In genomic region chr6:16128759-16129622, GRCh38 we compare ENCODE assay signal across 1 cellular context.
TF ChIP-seq lines count a peak whose summit lies in the region.

TSS of gene MYLIP (plus strand) at chr6:16129086. CDS start at chr6:16129323, 237 bp downstream.

TF ChIP-seq in K562, 482 proteins besides CTCF, POLR2A, EP300 and RAD21 (continued from another document and continues in another):
- TF ChIP-seq ATF6 (CRISPR knock-in tag; IDR thresholded peaks at IDR 0.05): 0 out of 2 replicates have a peak, but pooled peaks have one; percentile 51
- TF ChIP-seq TFE3 (CRISPR knock-in tag; IDR thresholded peaks at IDR 0.05): peak; percentile 26
- TF ChIP-seq MEIS2 (IDR thresholded peaks at IDR 0.05; ENCODE audit: partially characterized antibody): no peak
- TF ChIP-seq PHB (CRISPR knock-in tag; IDR thresholded peaks at IDR 0.05): peak; percentile 99
- TF ChIP-seq BHLHE40 (IDR thresholded peaks at IDR 0.05; ENCODE audit: low read length): peak; percentile 46; the same call in 1 of the 2 replicates
- TF ChIP-seq NCOA2 (IDR thresholded peaks at IDR 0.05; ENCODE audit: partially characterized antibody in 2 of 2): no peak
- TF ChIP-seq HEY1 (CRISPR knock-in tag; IDR thresholded peaks at IDR 0.05; ENCODE audit: borderline replicate concordance): peak; percentile 86; the same call in 1 of the 2 replicates
- TF ChIP-seq PML (IDR thresholded peaks at IDR 0.05; ENCODE audit: low read length): peak; percentile 96
- TF ChIP-seq POLR2H (tag; IDR thresholded peaks at IDR 0.05; ENCODE audit: low read depth): peak; percentile 98
- TF ChIP-seq ZZZ3 (IDR thresholded peaks at IDR 0.05): no peak
- TF ChIP-seq PCBP2 (IDR thresholded peaks at IDR 0.05; ENCODE audit: low read depth, low read length, poor library complexity, severe bottlenecking): peak; percentile 98
- TF ChIP-seq CREB1 (IDR thresholded peaks at IDR 0.05): no peak; the same call in none of the 2 replicates
- peak; percentile 24; the same call in 1 of the 2 replicates for TF ChIP-seq CREB1 (CRISPR knock-in tag; IDR thresholded peaks at IDR 0.05)
- TF ChIP-seq ZNF407 (IDR thresholded peaks at IDR 0.05; ENCODE audit: low read depth): no peak
- TF ChIP-seq DDX20 (tag; IDR thresholded peaks at IDR 0.05; ENCODE audit: low read depth): no peak
- TF ChIP-seq ZSCAN29 (IDR thresholded peaks at IDR 0.05): no peak
- TF ChIP-seq ZNF197 (CRISPR knock-in tag; IDR thresholded peaks at IDR 0.05; ENCODE audit: low read depth): no peak
- peak; percentile 68 to 82; a peak in 2 of 4 replicates for TF ChIP-seq TEAD1 (CRISPR knock-in tag; IDR thresholded peaks at IDR 0.05)
- peak; percentile 67; the same call in 1 of the 2 replicates for TF ChIP-seq NKRF (IDR thresholded peaks at IDR 0.05; ENCODE audit: borderline replicate concordance)
- 0 out of 2 replicates have a peak, but pooled peaks have one; percentile 58 for TF ChIP-seq ZNF561 (CRISPR knock-in tag; conservative IDR thresholded peaks at IDR 0.05)
- no peak for TF ChIP-seq EHMT2 (IDR thresholded peaks at IDR 0.05)
- peak; percentile 97 for TF ChIP-seq PHF8 (IDR thresholded peaks at IDR 0.05; ENCODE audit: borderline replicate concordance, low read length)
- TF ChIP-seq POLR3A (IDR thresholded peaks at IDR 0.05; ENCODE audit: borderline replicate concordance, extremely low read depth, insufficient read depth, insufficient read length): no peak
- TF ChIP-seq DMBX1 (CRISPR knock-in tag; IDR thresholded peaks at IDR 0.05; ENCODE audit: borderline replicate concordance): 0 out of 2 replicates have a peak, but pooled peaks have one; percentile 1
- TF ChIP-seq CBX3 (IDR thresholded peaks at IDR 0.05; ENCODE audit: borderline replicate concordance in 1 of 2, low read length in 2 of 2): peak in 1 of 2 experiments; percentile 50; a peak in 1 of 3 replicates
- TF ChIP-seq ESRRA (IDR thresholded peaks at IDR 0.05; ENCODE audit: borderline replicate concordance, low read depth): peak; percentile 85
- TF ChIP-seq COPS2 (conservative IDR thresholded peaks at IDR 0.05): no peak
- TF ChIP-seq CBX5 (IDR thresholded peaks at IDR 0.05; ENCODE audit: borderline replicate concordance, low read depth): peak; percentile 79; the same call in 1 of the 2 replicates
- peak; percentile 23; the same call in 1 of the 2 replicates for TF ChIP-seq ZNF609 (CRISPR knock-in tag; IDR thresholded peaks at IDR 0.05; ENCODE audit: borderline replicate concordance)
- no peak for TF ChIP-seq MCM7 (IDR thresholded peaks at IDR 0.05)
- TF ChIP-seq BCLAF1 (IDR thresholded peaks at IDR 0.05; ENCODE audit: borderline replicate concordance in 1 of 2, control insufficient read depth in 1 of 2, low read depth in 2 of 2, low read length in 1 of 2): peak in 1 of 2 experiments; percentile 56; a peak in 2 of 4 replicates
- TF ChIP-seq RAD51 (IDR thresholded peaks at IDR 0.05; ENCODE audit: borderline replicate concordance, low read depth): no peak; the same call in 1 of the 2 replicates
